In the genomic region with DNA sequence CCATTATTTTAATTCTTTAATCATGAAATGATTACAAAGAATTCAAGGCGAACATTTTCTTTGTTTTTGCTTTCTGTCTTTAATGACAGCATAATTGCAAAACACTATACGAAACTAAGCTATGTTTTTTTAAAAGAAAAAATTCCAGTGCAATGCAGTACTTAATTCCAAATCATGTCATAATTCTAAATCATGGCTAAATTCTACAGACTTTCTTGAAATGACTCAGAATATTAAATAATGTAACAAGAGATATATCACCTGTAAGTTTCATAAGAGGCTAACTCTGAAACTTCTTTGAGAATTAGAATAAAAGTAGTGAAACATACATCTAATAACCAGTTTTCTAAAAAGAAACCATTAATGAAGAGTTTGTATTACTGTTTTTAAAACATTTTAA, we compare ENCODE assay signal across 1 cellular context.
TF ChIP-seq lines count a peak whose summit lies in the region.

No MANE protein-coding gene starts in this region.

TF ChIP-seq in GM23338, 12 proteins besides CTCF, POLR2A, EP300 and RAD21 (continued from another document):
- no peak for TF ChIP-seq ZNF462 (CRISPR knock-in tag; IDR thresholded peaks at IDR 0.05)
- TF ChIP-seq EZH2phosphoT487 (IDR thresholded peaks at IDR 0.05; ENCODE audit: unreplicated experiment): no peak
- no peak for TF ChIP-seq ZNF331 (CRISPR knock-in tag; IDR thresholded peaks at IDR 0.05; ENCODE audit: low read depth)
- TF ChIP-seq EZH2 (IDR thresholded peaks at IDR 0.05; ENCODE audit: low read depth, unreplicated experiment): no peak
TF ChIP-seq in GM23338: peak in this region for 0.
